ENCODE assay signal across 8 cellular contexts in genomic region chr14:93115920-93116675, GRCh38. TPM values are rescaled to one million over a fixed set of nuclear protein-coding genes. Genes with fewer than 3 reads are reported as not detected.
DNase-seq lines count a peak whose midpoint lies in the region; ATAC-seq, FAIRE-seq and TF ChIP-seq lines count a peak whose summit lies in the region.

Gene ITPK1 (minus strand): TSS chr14:93115925. CDS start chr14:93115163, 762 bp downstream.

- H3K27me3 ChIP-seq in DOHH2 (ENCODE audit: control insufficient read depth, low read length) (no peaks in the 10 kb centered on the region), GM12878 (replicated peaks in 1 of 2; ENCODE audit: control insufficient read depth in 2 of 2, insufficient read depth in 2 of 2, low read length in 1 of 2) (no peaks in the 10 kb centered on the region), gastrocnemius medialis (no peaks in the 10 kb centered on the region)

- POLR2A ChIA-PET in GM12878 (lab: Charles Lee): interaction anchor here (1.1 to 1.5 kb wide), 3 partner anchors 11 to 22 kb away, joined by 3 to 6 read pairs (median 4); no protein-coding TSS in a partner anchor

- no peak; the same call in 1 of the 2 replicates for TF ChIP-seq POLR2A in GM12878 (IDR thresholded peaks at IDR 0.05; ENCODE audit: low read depth, low read length)
- TF ChIP-seq POLR2A in gastrocnemius medialis (IDR thresholded peaks at IDR 0.05): no peak

- H3K79me2 ChIP-seq in DOHH2 (ENCODE audit: control insufficient read depth, low read length): 0 out of 2 replicates have a peak, but pooled peaks cover 2% of the 10 kb centered on the region
- H3K79me2 ChIP-seq in GM12878 (ENCODE audit: control insufficient read depth, insufficient read depth, low read length): peaks cover 30% of the 10 kb centered on the region

- DNase-seq in HK-2 (ENCODE audit: unreplicated experiment) (peak; percentile 50), T-helper 1 cell (peak in 4 of 5 donors; percentile 34 to 60 (median 50)), GM12878 (ENCODE audit: low read depth, low spot score) (no peak), gastrocnemius medialis (peak in 1 of 2 donors; percentile 39), A172 (ENCODE audit: low spot score) (no peak)

- CTCF ChIA-PET in GM12878 (lab: Yijun Ruan, JAX): interaction anchor here (0.9 to 7.1 kb wide), 12 partner anchors 12 to 103 kb away, joined by 3 to 287 read pairs (median 4); partner anchors contain the start of genes GON7 and UBR7

- H3K4me1 ChIP-seq in DOHH2 (ENCODE audit: control insufficient read depth, low read length) (peaks cover 29% of the 10 kb centered on the region), GM12878 (ENCODE audit: control insufficient read depth, insufficient read depth, low read length) (peaks cover 13% of the 10 kb centered on the region), gastrocnemius medialis (peaks cover 24 to 29% of the 10 kb centered on the region in 2 donors)

- peak within 1 kb of the TSS; percentile 42; the same call in 1 of the 2 replicates for H3K27ac ChIP-seq in DOHH2 (ENCODE audit: low read depth, low read length)
- peak within 1 kb of the TSS; percentile 70 for H3K27ac ChIP-seq in GM12878 (ENCODE audit: control insufficient read depth, insufficient read depth)
- peak within 1 kb of the TSS; percentile 95 to 96 (median 96) for H3K27ac ChIP-seq in gastrocnemius medialis

- ATAC-seq in GM19468 (IDR thresholded peaks at IDR 0.05; ENCODE audit: extremely low read depth, unreplicated experiment) (peak; percentile 20), GM12878 (peak; percentile 60), gastrocnemius medialis (peak; percentile 3 to 6)

- WGBS in GM12878 (ENCODE audit: insufficient coverage, insufficient replicate concordance, low lambda C conversion rate, missing lambda C conversion rate): 3% methylated on average over 48 of the region's 55 CpGs

- TF ChIP-seq CTCF in DOHH2 (IDR thresholded peaks at IDR 0.05; ENCODE audit: low read depth, low read length, poor library complexity, severe bottlenecking) (peak; percentile 24), GM12878 (IDR thresholded peaks at IDR 0.05 in 2 of 3, conservative IDR thresholded peaks at IDR 0.05 in 1 of 3; ENCODE audit: control insufficient read depth in 2 of 3, extremely low read depth in 1 of 3, insufficient read depth in 1 of 3, low read depth in 3 of 3, low read length in 3 of 3) (peak in 2 of 3 experiments; percentile 4 to 46; a peak in 2 of 6 replicates), gastrocnemius medialis (IDR thresholded peaks at IDR 0.05 in 4 of 5, conservative IDR thresholded peaks at IDR 0.05 in 1 of 5) (peak in 4 of 5 experiments; percentile 9 to 55 (median 45))

- H3K4me2 ChIP-seq in DOHH2 (ENCODE audit: low read length) (peak within 1 kb of the TSS; percentile 92), GM12878 (ENCODE audit: control insufficient read depth, insufficient read depth) (peak within 1 kb of the TSS; percentile 93)

- SMC1A ChIA-PET in GM12878 (lab: Charles Lee; ENCODE audit: uncharacterized antibody, unreplicated experiment): interaction anchor here (0.7 to 6.2 kb wide), 12 partner anchors 9 to 503 kb away, joined by 3 to 103 read pairs (median 5); no protein-coding TSS in a partner anchor

- H2AFZ ChIP-seq in GM12878 (ENCODE audit: control insufficient read depth, low read depth, low read length): peak within 1 kb of the TSS; percentile 81

- H4K20me1 ChIP-seq in DOHH2 (ENCODE audit: control insufficient read depth, insufficient read depth, low read depth, low read length) (peaks cover 7% of the 10 kb centered on the region; the same call in 1 of the 2 replicates), GM12878 (ENCODE audit: control insufficient read depth, insufficient read depth) (no peaks in the 10 kb centered on the region)

- TF ChIP-seq RAD21 in GM12878 (IDR thresholded peaks at IDR 0.05; ENCODE audit: insufficient read depth, low read depth, low read length): peak; percentile 23; the same call in 1 of the 2 replicates

- BruUV-seq in GM12878 (replicated peaks; lab: Mats Ljungman, UMichigan): no TSS peak

- FAIRE-seq in GM12878 (lab: Jason Lieb, UNC): no peak

- H3K9me2 ChIP-seq in DOHH2 (replicated peaks; ENCODE audit: control insufficient read depth, low read length): no peaks in the 10 kb centered on the region

- H3F3A ChIP-seq in DOHH2 (ENCODE audit: control insufficient read depth, insufficient read depth): peaks cover 7% of the 10 kb centered on the region

- H3K9me3 ChIP-seq in DOHH2 (ENCODE audit: control insufficient read depth, insufficient read depth, low read length) (no peaks in the 10 kb centered on the region), GM12878 (replicated peaks; ENCODE audit: control insufficient read depth, insufficient read depth, low read length) (no peaks in the 10 kb centered on the region), gastrocnemius medialis (no peaks in the 10 kb centered on the region)

- H3K9ac ChIP-seq in GM12878 (ENCODE audit: control insufficient read depth, insufficient read depth, low read length): peak within 1 kb of the TSS; percentile 83

- RAD21 ChIA-PET in GM12878 (lab: Charles Lee; ENCODE audit: unreplicated experiment): interaction anchor here (1.1 to 7.4 kb wide), 10 partner anchors 21 to 110 kb away, joined by 3 to 163 read pairs (median 20); partner anchors contain the start of genes GON7, LYSET, MOAP1 and UBR7

- H3K36me3 ChIP-seq in DOHH2 (ENCODE audit: control insufficient read depth, low read length) (no peaks in the 10 kb centered on the region), GM12878 (ENCODE audit: control insufficient read depth in 2 of 2, insufficient read depth in 2 of 2, low read length in 1 of 2) (no peaks in the 10 kb centered on the region), gastrocnemius medialis (no peaks in the 10 kb centered on the region)

- H3K4me3 ChIP-seq in DOHH2 (ENCODE audit: low read length) (peak within 1 kb of the TSS; percentile 81), GM12878 (peak within 1 kb of the TSS; percentile 99), iPS-11a (ENCODE audit: low read depth, low read length) (peak within 1 kb of the TSS; percentile 78), gastrocnemius medialis (peak within 1 kb of the TSS; percentile 83 to 94 (median 92))

- in situ Hi-C loops in GM12878 (cut with MboI): no loop called here
- in situ Hi-C loops in gastrocnemius medialis (cut with MboI; ENCODE audit: low sequenced_read_pairs in 4 of 4): no loop called here

- no peak for TF ChIP-seq EP300 in GM12878 (IDR thresholded peaks at IDR 0.05; ENCODE audit: borderline replicate concordance in 1 of 2, control insufficient read depth in 1 of 2, low read depth in 2 of 2, low read length in 2 of 2)

- intact Hi-C loops in GM12878 (cut with micrococcal nuclease; ENCODE audit: unreplicated experiment) (loop anchor here (5.0 kb wide), 1 partner anchor 91 kb away; the partner anchor contains the start of genes GON7 and UBR7), gastrocnemius medialis (cut with DNase I; ENCODE audit: low total_unique reads) (loop anchor here (1.0 to 2.0 kb wide), 6 partner anchors 23 to 217 kb away; partner anchors contain the start of genes BTBD7, GON7, LYSET and MOAP1)

TF ChIP-seq in GM12878, 131 proteins besides CTCF, POLR2A, EP300 and RAD21 (continues in another document):
- TF ChIP-seq YY1 (IDR thresholded peaks at IDR 0.05; ENCODE audit: low read depth, low read length) (0 out of 2 replicates have a peak, but pooled peaks have one; percentile 54), FOXK2 (IDR thresholded peaks at IDR 0.05) (no peak), EGR1 (IDR thresholded peaks at IDR 0.05; ENCODE audit: borderline replicate concordance in 1 of 2, low read depth in 2 of 2, low read length in 2 of 2) (peak in 1 of 2 experiments; percentile 46; a peak in 1 of 3 replicates), NR2C2 (IDR thresholded peaks at IDR 0.05; ENCODE audit: borderline replicate concordance, control insufficient read depth, insufficient read length, low read depth) (no peak), TBL1XR1 (IDR thresholded peaks at IDR 0.05; ENCODE audit: low read depth, low read length) (no peak), GATAD2B (conservative IDR thresholded peaks at IDR 0.05; ENCODE audit: low read depth) (peak; percentile 61), NBN (IDR thresholded peaks at IDR 0.05) (0 out of 2 replicates have a peak, but pooled peaks have one; percentile 26), KLF5 (IDR thresholded peaks at IDR 0.05; ENCODE audit: partially characterized antibody) (no peak), BACH1 (IDR thresholded peaks at IDR 0.05; ENCODE audit: borderline replicate concordance) (no peak), NR2F1 (conservative IDR thresholded peaks at IDR 0.05) (no peak; the same call in 1 of the 2 replicates), MEF2B (IDR thresholded peaks at IDR 0.05; ENCODE audit: partially characterized antibody, poor library complexity, severe bottlenecking) (peak; percentile 48), EED (IDR thresholded peaks at IDR 0.05; ENCODE audit: low read depth) (peak; percentile 58; the same call in 1 of the 2 replicates), BCL11A (IDR thresholded peaks at IDR 0.05; ENCODE audit: low read depth, low read length) (no peak), DPF2 (IDR thresholded peaks at IDR 0.05) (peak; percentile 69; the same call in 1 of the 2 replicates)

RNA-seq across cellular contexts. Expression of gene ITPK1, which starts in this region (rescaled TPM):
- 27.6 and 44.1 TPM in 2 replicates for total RNA-seq in GM12878 (2013; cell fraction: nucleolus; rRNA removed)
- total RNA-seq in GM12878 (2014; rRNA removed): 23.5 and 26.5 TPM in 2 replicates
- total RNA-seq in GM12878 (2014; rRNA removed; fragmentation: Illumina TruSeq; extraction: Trizol): 15.9 and 21.9 TPM in 2 replicates
- 56.1 and 57.9 TPM in 2 replicates for total RNA-seq in GM12878 (2021)
- polyA plus RNA-seq in GM12878 (2011; ENCODE audit: low read depth): 10.8 TPM
- polyA plus RNA-seq in GM12878 (2011; rRNA removed): 33.3 and 73.2 TPM in 2 replicates
- 73.7 and 83.9 TPM in 2 replicates for polyA plus RNA-seq in GM12878 (2011; cell fraction: cytosol; rRNA removed)
- polyA plus RNA-seq in GM12878 (2011; cell fraction: nucleus; rRNA removed): 69.1 and 75.9 TPM in 2 replicates
- 22.0 and 26.6 TPM in 2 replicates for polyA plus RNA-seq in GM12878 (2012)
- 21.9 and 36.4 TPM in 2 replicates for polyA plus RNA-seq in GM12878 (2014; fragmentation: Illumina TruSeq; extraction: Trizol)
- 1 to 10 TPM; 1.3 to 2.1 TPM for polyA plus RNA-seq in GM12878 (2014; fragmentation: Nextera tagmentation; extraction: Ambion mirVana)
- polyA plus RNA-seq in GM12878 (2014; rRNA removed): 36.2 and 36.3 TPM in 2 replicates
- polyA plus RNA-seq in GM12878 (2016; fragmentation: Nextera tagmentation; extraction: Ambion mirVana): 10 to 100 TPM; 24.5 to 27.5 TPM
- 137 and 139 TPM in 2 replicates for polyA minus RNA-seq in GM12878 (2011; rRNA and poly(A)+ RNA removed)
- polyA minus RNA-seq in GM12878 (2011; cell fraction: cytosol; rRNA and poly(A)+ RNA removed): 32.7 and 33.5 TPM in 2 replicates
- polyA minus RNA-seq in GM12878 (2011; cell fraction: nucleus; rRNA and poly(A)+ RNA removed): 38.8 and 49.5 TPM in 2 replicates
- total RNA-seq in gastrocnemius medialis: 10 to 100 TPM; 49.7 to 80.1 (median 53.6) TPM
- 9.2 and 12.7 TPM in 2 replicates for total RNA-seq in A172 (2014; rRNA removed; shearing (Covaris generic))

Comparison
In these comparisons a context has a peak if more than half of its experiments do, and no peak if none do; other contexts are left out.
1. H3K27ac ChIP-seq: peak in every context shown above with its lines; median percentile 96 in gastrocnemius medialis; 70 in GM12878; 42 in DOHH2.
2. ATAC-seq: peak in every context shown above with its lines; median percentile 60 in GM12878; 20 in GM19468; 4 in gastrocnemius medialis.
3. DNase-seq: peak in HK-2 (single experiment) and T-helper 1 cell (4 of 5); none in GM12878 (single experiment) and A172 (single experiment).
4. Peak in every context shown above with its lines, with median percentiles within 50 percentile points of each other: H3K4me3 ChIP-seq and CTCF ChIP-seq.